In genomic region chr3:14304101-14305045, GRCh38 we compare ENCODE assay signal across 1 cellular context.
TF ChIP-seq lines count a peak whose summit lies in the region.

No MANE protein-coding gene starts in this region.

TF ChIP-seq in GM23338, 12 proteins besides CTCF, POLR2A, EP300 and RAD21 (continued from another document):
- TF ChIP-seq ZNF462 (CRISPR knock-in tag; IDR thresholded peaks at IDR 0.05) = no peak
- no peak for TF ChIP-seq NANOG (IDR thresholded peaks at IDR 0.05; ENCODE audit: borderline replicate concordance)
- no peak for TF ChIP-seq ZNF331 (CRISPR knock-in tag; IDR thresholded peaks at IDR 0.05; ENCODE audit: low read depth)
- no peak for TF ChIP-seq ZNF114 (CRISPR knock-in tag; IDR thresholded peaks at IDR 0.05)
- no peak for TF ChIP-seq EZH2 (IDR thresholded peaks at IDR 0.05; ENCODE audit: low read depth, unreplicated experiment)
